In genomic region chr22:31144223-31144622, GRCh38 we compare ENCODE assay signal across 2 cellular contexts.
A peak's percentile ranks its signal among the peaks of the same experiment; 100 is the strongest.
TF ChIP-seq lines count a peak whose summit lies in the region.

No MANE protein-coding gene starts in this region.

TF ChIP-seq in HCT116, 20 proteins besides CTCF, POLR2A, EP300 and RAD21:
- TF ChIP-seq JUND (IDR thresholded peaks at IDR 0.05), result peak; percentile 65; the same call in 1 of the 2 replicates
- no peak for TF ChIP-seq ZBTB33 (IDR thresholded peaks at IDR 0.05; ENCODE audit: extremely low read depth, insufficient replicate concordance, low read length)
- TF ChIP-seq TCF7L2 (IDR thresholded peaks at IDR 0.05; ENCODE audit: borderline replicate concordance, extremely low read depth, insufficient read depth, insufficient read length), result peak; percentile 15
- peak; percentile 56; the same call in 1 of the 2 replicates for TF ChIP-seq FOSL1 (IDR thresholded peaks at IDR 0.05; ENCODE audit: low read depth)

TF ChIP-seq in K562, 482 proteins besides CTCF, POLR2A, EP300 and RAD21:
- no peak for TF ChIP-seq ATF4 (CRISPR knock-in tag; IDR thresholded peaks at IDR 0.05)
- TF ChIP-seq NELFE (IDR thresholded peaks at IDR 0.05; ENCODE audit: insufficient read depth, insufficient read length), result no peak
- TF ChIP-seq SRF (CRISPR knock-in tag; IDR thresholded peaks at IDR 0.05), result no peak
- no peak for TF ChIP-seq ZKSCAN3 (CRISPR knock-in tag; IDR thresholded peaks at IDR 0.05)
- TF ChIP-seq, protein P1, sequence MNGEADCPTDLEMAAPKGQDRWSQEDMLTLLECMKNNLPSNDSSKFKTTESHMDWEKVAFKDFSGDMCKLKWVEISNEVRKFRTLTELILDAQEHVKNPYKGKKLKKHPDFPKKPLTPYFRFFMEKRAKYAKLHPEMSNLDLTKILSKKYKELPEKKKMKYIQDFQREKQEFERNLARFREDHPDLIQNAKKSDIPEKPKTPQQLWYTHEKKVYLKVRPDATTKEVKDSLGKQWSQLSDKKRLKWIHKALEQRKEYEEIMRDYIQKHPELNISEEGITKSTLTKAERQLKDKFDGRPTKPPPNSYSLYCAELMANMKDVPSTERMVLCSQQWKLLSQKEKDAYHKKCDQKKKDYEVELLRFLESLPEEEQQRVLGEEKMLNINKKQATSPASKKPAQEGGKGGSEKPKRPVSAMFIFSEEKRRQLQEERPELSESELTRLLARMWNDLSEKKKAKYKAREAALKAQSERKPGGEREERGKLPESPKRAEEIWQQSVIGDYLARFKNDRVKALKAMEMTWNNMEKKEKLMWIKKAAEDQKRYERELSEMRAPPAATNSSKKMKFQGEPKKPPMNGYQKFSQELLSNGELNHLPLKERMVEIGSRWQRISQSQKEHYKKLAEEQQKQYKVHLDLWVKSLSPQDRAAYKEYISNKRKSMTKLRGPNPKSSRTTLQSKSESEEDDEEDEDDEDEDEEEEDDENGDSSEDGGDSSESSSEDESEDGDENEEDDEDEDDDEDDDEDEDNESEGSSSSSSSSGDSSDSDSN (IDR thresholded peaks at IDR 0.05; ENCODE audit: borderline replicate concordance in 1 of 2, low read depth in 2 of 2, low read length in 2 of 2), result no peak
- no peak for TF ChIP-seq ZNF431 (CRISPR knock-in tag; IDR thresholded peaks at IDR 0.05)
- TF ChIP-seq BRCA1 (IDR thresholded peaks at IDR 0.05), result no peak
- TF ChIP-seq BRCA1 (CRISPR knock-in tag; IDR thresholded peaks at IDR 0.05), result no peak
- no peak for TF ChIP-seq TOE1 (IDR thresholded peaks at IDR 0.05; ENCODE audit: borderline replicate concordance)
- TF ChIP-seq TOE1 (CRISPR knock-in tag; IDR thresholded peaks at IDR 0.05; ENCODE audit: borderline replicate concordance, low read depth), result no peak
- no peak for TF ChIP-seq MEIS2 (IDR thresholded peaks at IDR 0.05; ENCODE audit: partially characterized antibody)
- no peak for TF ChIP-seq SRSF9 (IDR thresholded peaks at IDR 0.05; ENCODE audit: borderline replicate concordance, low read depth, low read length)
- TF ChIP-seq SNRNP70 (optimal IDR thresholded peaks at IDR 0.05; ENCODE audit: low read depth, low read length), result no peak
- TF ChIP-seq ELF2 (CRISPR knock-in tag; IDR thresholded peaks at IDR 0.05), result no peak
- no peak for TF ChIP-seq PRMT5 (CRISPR knock-in tag; IDR thresholded peaks at IDR 0.05)
- no peak for TF ChIP-seq TFE3 (CRISPR knock-in tag; IDR thresholded peaks at IDR 0.05)
- TF ChIP-seq JUN (IDR thresholded peaks at IDR 0.05; ENCODE audit: borderline replicate concordance, low read depth, low read length), result no peak
- no peak for TF ChIP-seq JUN (CRISPR knock-in tag; IDR thresholded peaks at IDR 0.05; ENCODE audit: borderline replicate concordance)
- TF ChIP-seq THRAP3 (IDR thresholded peaks at IDR 0.05; ENCODE audit: borderline replicate concordance), result no peak
- TF ChIP-seq MAFK (IDR thresholded peaks at IDR 0.05; ENCODE audit: low read length), result no peak
- no peak for TF ChIP-seq TFAM (CRISPR knock-in tag; conservative IDR thresholded peaks at IDR 0.05)
- TF ChIP-seq ZNF766 (CRISPR knock-in tag; conservative IDR thresholded peaks at IDR 0.05), result no peak
- TF ChIP-seq HOXB6 (CRISPR knock-in tag; IDR thresholded peaks at IDR 0.05; ENCODE audit: borderline replicate concordance), result no peak
- no peak for TF ChIP-seq ZNF146 (CRISPR knock-in tag; IDR thresholded peaks at IDR 0.05; ENCODE audit: unreplicated experiment)
- TF ChIP-seq JUND (IDR thresholded peaks at IDR 0.05; ENCODE audit: borderline replicate concordance, low read depth, low read length), result peak; percentile 62; the same call in 1 of the 2 replicates
- TF ChIP-seq JUND (tag; IDR thresholded peaks at IDR 0.05; ENCODE audit: borderline replicate concordance, low read depth, low read length), result peak; percentile 45; the same call in 1 of the 3 replicates
- peak; percentile 67 for TF ChIP-seq FOSL1 (tag; conservative IDR thresholded peaks at IDR 0.05)
- TF ChIP-seq, protein P2, sequence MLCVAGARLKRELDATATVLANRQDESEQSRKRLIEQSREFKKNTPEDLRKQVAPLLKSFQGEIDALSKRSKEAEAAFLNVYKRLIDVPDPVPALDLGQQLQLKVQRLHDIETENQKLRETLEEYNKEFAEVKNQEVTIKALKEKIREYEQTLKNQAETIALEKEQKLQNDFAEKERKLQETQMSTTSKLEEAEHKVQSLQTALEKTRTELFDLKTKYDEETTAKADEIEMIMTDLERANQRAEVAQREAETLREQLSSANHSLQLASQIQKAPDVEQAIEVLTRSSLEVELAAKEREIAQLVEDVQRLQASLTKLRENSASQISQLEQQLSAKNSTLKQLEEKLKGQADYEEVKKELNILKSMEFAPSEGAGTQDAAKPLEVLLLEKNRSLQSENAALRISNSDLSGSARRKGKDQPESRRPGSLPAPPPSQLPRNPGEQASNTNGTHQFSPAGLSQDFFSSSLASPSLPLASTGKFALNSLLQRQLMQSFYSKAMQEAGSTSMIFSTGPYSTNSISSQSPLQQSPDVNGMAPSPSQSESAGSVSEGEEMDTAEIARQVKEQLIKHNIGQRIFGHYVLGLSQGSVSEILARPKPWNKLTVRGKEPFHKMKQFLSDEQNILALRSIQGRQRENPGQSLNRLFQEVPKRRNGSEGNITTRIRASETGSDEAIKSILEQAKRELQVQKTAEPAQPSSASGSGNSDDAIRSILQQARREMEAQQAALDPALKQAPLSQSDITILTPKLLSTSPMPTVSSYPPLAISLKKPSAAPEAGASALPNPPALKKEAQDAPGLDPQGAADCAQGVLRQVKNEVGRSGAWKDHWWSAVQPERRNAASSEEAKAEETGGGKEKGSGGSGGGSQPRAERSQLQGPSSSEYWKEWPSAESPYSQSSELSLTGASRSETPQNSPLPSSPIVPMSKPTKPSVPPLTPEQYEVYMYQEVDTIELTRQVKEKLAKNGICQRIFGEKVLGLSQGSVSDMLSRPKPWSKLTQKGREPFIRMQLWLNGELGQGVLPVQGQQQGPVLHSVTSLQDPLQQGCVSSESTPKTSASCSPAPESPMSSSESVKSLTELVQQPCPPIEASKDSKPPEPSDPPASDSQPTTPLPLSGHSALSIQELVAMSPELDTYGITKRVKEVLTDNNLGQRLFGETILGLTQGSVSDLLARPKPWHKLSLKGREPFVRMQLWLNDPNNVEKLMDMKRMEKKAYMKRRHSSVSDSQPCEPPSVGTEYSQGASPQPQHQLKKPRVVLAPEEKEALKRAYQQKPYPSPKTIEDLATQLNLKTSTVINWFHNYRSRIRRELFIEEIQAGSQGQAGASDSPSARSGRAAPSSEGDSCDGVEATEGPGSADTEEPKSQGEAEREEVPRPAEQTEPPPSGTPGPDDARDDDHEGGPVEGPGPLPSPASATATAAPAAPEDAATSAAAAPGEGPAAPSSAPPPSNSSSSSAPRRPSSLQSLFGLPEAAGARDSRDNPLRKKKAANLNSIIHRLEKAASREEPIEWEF (CRISPR knock-in tag; IDR thresholded peaks at IDR 0.05), result no peak
- TF ChIP-seq ATF3 (IDR thresholded peaks at IDR 0.05), result peak; percentile 61
- TF ChIP-seq ATF3 (CRISPR knock-in tag; conservative IDR thresholded peaks at IDR 0.05), result no peak
- no peak for TF ChIP-seq ELF1 (tag; IDR thresholded peaks at IDR 0.05)
- no peak for TF ChIP-seq HNRNPK (IDR thresholded peaks at IDR 0.05; ENCODE audit: low read depth, low read length, poor library complexity, severe bottlenecking)
